In the genomic region with DNA sequence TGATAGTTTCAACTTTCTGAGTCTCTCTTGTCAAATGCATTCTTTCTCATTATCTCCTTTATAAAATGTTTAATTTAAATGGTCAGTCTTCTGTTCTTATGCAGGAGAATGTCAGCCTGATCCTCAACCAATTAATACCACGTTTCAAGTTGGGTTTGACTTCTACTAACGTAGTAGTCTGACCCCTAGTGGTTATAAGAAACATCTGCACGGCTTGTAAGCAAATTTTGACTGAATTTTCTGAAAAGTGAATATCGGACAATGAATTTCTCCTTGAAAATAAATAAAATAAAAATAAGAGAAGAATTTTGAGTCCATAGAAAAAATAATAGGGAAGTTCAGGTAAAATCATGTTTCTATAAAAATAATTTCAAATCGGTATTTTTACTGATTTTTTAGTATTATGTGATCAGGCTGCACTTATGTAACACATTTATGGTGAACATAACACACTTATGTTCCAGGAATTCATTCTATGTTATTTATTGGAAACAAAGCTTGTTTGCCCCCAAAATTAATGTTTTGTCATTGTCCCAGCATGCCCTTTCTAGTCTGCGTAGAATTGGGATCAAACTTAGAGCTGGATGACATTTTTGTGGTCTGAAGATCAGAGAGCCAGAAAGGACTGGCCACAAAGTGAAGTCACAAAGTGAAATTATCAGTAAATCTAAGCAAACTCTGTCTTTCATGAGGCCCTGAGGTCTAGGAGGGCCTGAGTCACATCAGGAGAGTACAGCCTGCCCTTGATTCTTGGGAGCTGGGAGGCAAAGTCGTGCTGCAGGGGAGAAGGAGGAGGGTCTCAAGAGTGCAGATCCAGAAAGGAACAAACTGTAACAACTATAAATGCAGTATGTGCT, we compare ENCODE assay signal across 9 cellular contexts.
DNase-seq lines count a peak whose midpoint lies in the region; ATAC-seq and TF ChIP-seq lines count a peak whose summit lies in the region.
"Had no signal": no experiment of that assay in that cellular context is flagged by ENCODE, and none has a peak within 500 bp of the region (broad histone marks: within the 10 kb centered on the region; RNA-seq: fewer than 3 reads in every experiment).

No MANE protein-coding gene starts in this region.

- H3K36me3 ChIP-seq in heart right ventricle: no peaks in the 10 kb centered on the region

- H3K27me3 Mint-ChIP-seq in stimulated activated naive CD8-positive, alpha-beta T cell treated with anti-CD3 and anti-CD28 coated beads, Interleukin-15, amount 100 ng/mL, for 72 hours: no peaks in the 10 kb centered on the region

- peaks cover 0 to 3% (median 0%) of the 10 kb centered on the region in 11 donors for H3K9me3 ChIP-seq in heart right ventricle
- H3K9me3 ChIP-seq in right cardiac atrium (ENCODE audit: control insufficient read depth, low read length): no peaks in the 10 kb centered on the region

- intact Hi-C loops in heart right ventricle (cut with DNase I) (loop anchor here (1.0 to 10.0 kb wide), 9 partner anchors 344 to 440 kb away; no protein-coding TSS in a partner anchor), right cardiac atrium (cut with DNase I) (loop anchor here (5.0 to 10.0 kb wide), 5 partner anchors 344 to 446 kb away; no protein-coding TSS in a partner anchor)

- H3K9me3 Mint-ChIP-seq in stimulated activated naive CD8-positive, alpha-beta T cell treated with anti-CD3 and anti-CD28 coated beads, Interleukin-15, amount 100 ng/mL, for 72 hours: no peaks in the 10 kb centered on the region
- H3K9me3 Mint-ChIP-seq: activated naive CD4-positive, alpha-beta T cell treated with anti-CD3 and anti-CD28 coated beads, Interleukin-2, amount 50 U/mL, for 24 hours had no signal

- ATAC-seq in heart right ventricle (no peak), right cardiac atrium (no peak)
- ATAC-seq in stimulated activated naive CD8-positive, alpha-beta T cell treated with anti-CD3 and anti-CD28 coated beads, Interleukin-15, amount 100 ng/mL, for 72 hours: no peak

- peaks cover 0 to 4% (median 0%) of the 10 kb centered on the region in 9 donors for H3K4me1 ChIP-seq in heart right ventricle
- H3K4me1 ChIP-seq in right cardiac atrium (ENCODE audit: control insufficient read depth, insufficient read depth, low read length): no peaks in the 10 kb centered on the region

- H3K27me3 ChIP-seq in heart right ventricle: peaks cover 0 to 6% (median 0%) of the 10 kb centered on the region in 7 donors
- no peaks in the 10 kb centered on the region for H3K27me3 ChIP-seq in right cardiac atrium (ENCODE audit: control insufficient read depth, insufficient read depth)

- no peak for DNase-seq in heart right ventricle
- no peak for DNase-seq in right cardiac atrium
- DNase-seq in MV-4-11 (lab: John Stamatoyannopoulos, UW): peak; percentile 29
- DNase-seq in SHP77 treated with DMSO at 0.1 percent for 48 hours (lab: John Stamatoyannopoulos, UW): peak; percentile 35
- peak; percentile 63 for DNase-seq in fibroblast of gingiva (ENCODE audit: low read depth)
- DNase-seq in pons (ENCODE audit: low spot score): peak; percentile 71
- no peak for DNase-seq in stimulated activated naive CD8-positive, alpha-beta T cell treated with anti-CD3 and anti-CD28 coated beads, Interleukin-15, amount 100 ng/mL, for 72 hours
- DNase-seq in activated naive CD4-positive, alpha-beta T cell treated with Interleukin-2 at 50 U/mL for 16 hours: no peak

- H3K4me3 ChIP-seq in heart right ventricle (no peak overlapping the region), right cardiac atrium (ENCODE audit: low read length) (no peak overlapping the region)

- H3K27ac ChIP-seq in heart right ventricle (no peak overlapping the region), right cardiac atrium (ENCODE audit: low read length) (no peak overlapping the region)

- no peak overlapping the region for H3K4me3 Mint-ChIP-seq in stimulated activated naive CD8-positive, alpha-beta T cell treated with anti-CD3 and anti-CD28 coated beads, Interleukin-15, amount 100 ng/mL, for 72 hours
- H3K4me3 Mint-ChIP-seq: activated naive CD4-positive, alpha-beta T cell treated with anti-CD3 and anti-CD28 coated beads, Interleukin-2, amount 50 U/mL, for 24 hours had no signal

- H3K4me1 Mint-ChIP-seq in stimulated activated naive CD8-positive, alpha-beta T cell treated with anti-CD3 and anti-CD28 coated beads, Interleukin-15, amount 100 ng/mL, for 72 hours: no peaks in the 10 kb centered on the region
- H3K4me1 Mint-ChIP-seq: activated naive CD4-positive, alpha-beta T cell treated with anti-CD3 and anti-CD28 coated beads, Interleukin-2, amount 50 U/mL, for 24 hours had no signal

- 28 to 35% methylated on average over 7 of the region's 7 CpGs for WGBS in heart right ventricle, 2 donors
- 25% methylated on average over 7 of the region's 7 CpGs for WGBS in right cardiac atrium

- H3K27ac Mint-ChIP-seq in stimulated activated naive CD8-positive, alpha-beta T cell treated with anti-CD3 and anti-CD28 coated beads, Interleukin-15, amount 100 ng/mL, for 72 hours: no peak overlapping the region
- H3K27ac Mint-ChIP-seq: activated naive CD4-positive, alpha-beta T cell treated with anti-CD3 and anti-CD28 coated beads, Interleukin-2, amount 50 U/mL, for 24 hours had no signal

- peak; percentile 54 to 90 (median 83) for TF ChIP-seq CTCF in heart right ventricle (IDR thresholded peaks at IDR 0.05)

Comparison
In these comparisons a context has a peak if more than half of its experiments do, and no peak if none do; other contexts are left out.
1. DNase-seq: peak in MV-4-11 (single experiment), SHP77 treated with DMSO at 0.1 percent for 48 hours (single experiment), fibroblast of gingiva (single experiment) and pons (single experiment); none in heart right ventricle (0 of 2), right cardiac atrium (0 of 3), stimulated activated naive CD8-positive, alpha-beta T cell treated with anti-CD3 and anti-CD28 coated beads, Interleukin-15, amount 100 ng/mL, for 72 hours (0 of 2) and activated naive CD4-positive, alpha-beta T cell treated with Interleukin-2 at 50 U/mL for 16 hours (single experiment).